10 cellular contexts compared by ENCODE assay signal in the genomic region with DNA sequence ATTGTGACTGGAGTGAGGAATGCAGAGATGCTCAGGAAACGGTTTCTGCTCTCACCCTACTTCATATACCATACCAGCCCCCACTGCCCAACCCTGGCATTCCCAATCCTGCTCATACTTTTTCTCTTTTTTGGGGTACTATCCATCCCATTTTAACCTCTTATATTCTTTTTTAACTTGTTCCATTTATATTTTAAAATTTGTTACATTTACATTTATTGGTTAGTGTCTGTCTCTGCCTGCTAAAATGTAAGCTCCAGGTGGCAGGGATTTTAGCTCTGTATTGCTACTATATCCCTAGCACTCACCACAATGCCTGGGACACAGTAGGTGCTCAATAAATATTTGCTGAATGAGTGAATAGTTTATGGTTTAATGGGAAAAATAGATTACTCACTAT.
"Had no signal": no experiment of that assay in that cellular context is flagged by ENCODE, and none has a peak within 500 bp of the region (broad histone marks: within the 10 kb centered on the region; RNA-seq: fewer than 3 reads in every experiment).

No MANE protein-coding gene starts in this region.

- H3K4me3 ChIP-seq: GM23248, HAP-1 had no signal

- H3K9ac ChIP-seq: GM23248, KMS-11 had no signal

- DNase-seq: GM23248, GOT3, H7, HFFc6, IMR-90, KBM-7 had no signal

- H2AFZ ChIP-seq: GM23248 had no signal

- H3K4me2 ChIP-seq: KMS-11 had no signal

- ATAC-seq: HCT116 had no signal

- H3K27ac ChIP-seq: GM23248, HL-60, KMS-11 had no signal
